ENCODE assay signal across 8 cellular contexts in the genomic region with DNA sequence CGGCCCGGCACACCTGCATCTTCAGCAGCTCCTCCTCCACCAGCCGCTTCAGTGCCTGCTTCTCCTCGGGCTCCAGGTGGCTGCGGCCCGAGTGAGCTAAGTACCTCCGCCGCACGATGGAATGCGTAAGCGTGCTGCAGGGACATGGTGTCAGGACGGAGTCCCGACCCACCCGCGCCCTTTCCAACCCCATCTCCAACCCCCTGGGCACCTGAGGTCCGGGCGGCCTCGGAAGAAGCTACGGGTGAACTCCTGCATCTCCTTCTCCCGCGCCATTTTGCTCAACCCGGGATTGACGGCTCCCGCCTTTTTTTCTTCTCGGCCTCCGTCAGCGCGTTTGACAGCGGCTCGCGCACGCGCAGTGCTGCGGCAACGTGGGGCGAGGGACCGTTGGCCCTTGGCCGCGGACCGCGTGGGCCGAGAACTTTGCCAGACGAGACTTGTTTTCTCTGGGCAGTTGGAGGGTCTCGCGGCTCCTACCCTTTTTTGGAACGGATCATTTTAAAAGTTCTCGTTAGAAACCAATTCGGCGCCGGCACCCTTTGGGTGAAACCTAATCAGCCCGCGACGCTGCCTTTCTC. TPM values are rescaled to one million over a fixed set of nuclear protein-coding genes. Genes with fewer than 3 reads are reported as not detected.
DNase-seq lines count a peak whose midpoint lies in the region; TF ChIP-seq lines count a peak whose summit lies in the region.

A gene with protein sequence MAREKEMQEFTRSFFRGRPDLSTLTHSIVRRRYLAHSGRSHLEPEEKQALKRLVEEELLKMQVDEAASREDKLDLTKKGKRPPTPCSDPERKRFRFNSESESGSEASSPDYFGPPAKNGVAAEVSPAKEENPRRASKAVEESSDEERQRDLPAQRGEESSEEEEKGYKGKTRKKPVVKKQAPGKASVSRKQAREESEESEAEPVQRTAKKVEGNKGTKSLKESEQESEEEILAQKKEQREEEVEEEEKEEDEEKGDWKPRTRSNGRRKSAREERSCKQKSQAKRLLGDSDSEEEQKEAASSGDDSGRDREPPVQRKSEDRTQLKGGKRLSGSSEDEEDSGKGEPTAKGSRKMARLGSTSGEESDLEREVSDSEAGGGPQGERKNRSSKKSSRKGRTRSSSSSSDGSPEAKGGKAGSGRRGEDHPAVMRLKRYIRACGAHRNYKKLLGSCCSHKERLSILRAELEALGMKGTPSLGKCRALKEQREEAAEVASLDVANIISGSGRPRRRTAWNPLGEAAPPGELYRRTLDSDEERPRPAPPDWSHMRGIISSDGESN (minus strand): TSS at position 288 of the 581 bp plus-strand sequence. CDS start 12 bp downstream, at position 276.

- DNase-seq in GM04504 (ENCODE audit: low read depth) (peak; percentile 46), NAMALWA (ENCODE audit: low spot score) (peak; percentile 95), SK-N-SH (peak; percentile 94), germinal center (ENCODE audit: low spot score) (peak; percentile 94), occipital lobe (lab: John Stamatoyannopoulos, UW) (peak; percentile 68), suprapubic skin (ENCODE audit: low spot score in 2 of 2) (peak; percentile 92)
- DNase-seq in activated naive CD4-positive, alpha-beta T cell treated with anti-CD3 and anti-CD28 coated beads for 36 hours: peak; percentile 92

- under 1% methylated on average over 47 of the region's 53 CpGs for WGBS in SK-N-SH (ENCODE audit: low lambda C conversion rate)
- under 1% methylated on average over 52 of the region's 53 CpGs for WGBS in suprapubic skin

- H3K79me2 ChIP-seq in SK-N-SH (ENCODE audit: insufficient read depth): peaks cover 19% of the 10 kb centered on the region; the same call in 1 of the 2 replicates

- POLR2A ChIA-PET in HEK293 (lab: Yijun Ruan, JAX) (interaction anchor here (0.6 to 4.0 kb wide), 26 partner anchors 9 to 189 kb away, joined by 3 to 42 read pairs (median 4); partner anchors contain the start of genes ALDOA, ASPHD1, DOC2A and KCTD13), SK-N-SH (lab: Yijun Ruan, JAX) (interaction anchor here (0.6 to 1.3 kb wide), 6 partner anchors 19 to 97 kb away, joined by 3 to 4 read pairs (median 4); partner anchors contain the start of genes SEZ6L2, TAOK2 and TMEM219)

- H3K4me3 Mint-ChIP-seq in activated naive CD4-positive, alpha-beta T cell treated with anti-CD3 and anti-CD28 coated beads for 36 hours: peak within 1 kb of the TSS; percentile 98

- H3K27me3 ChIP-seq in SK-N-SH (ENCODE audit: insufficient read depth) (no peaks in the 10 kb centered on the region), suprapubic skin (no peaks in the 10 kb centered on the region)

- CTCF ChIA-PET in HEK293 (lab: Yijun Ruan, JAX) (interaction anchor here (0.6 to 2.1 kb wide), 7 partner anchors 11 to 958 kb away, joined by 3 to 12 read pairs (median 6); no protein-coding TSS in a partner anchor), SK-N-SH (lab: Yijun Ruan, JAX) (interaction anchor here (1.2 to 2.8 kb wide), 3 partner anchors 10 to 205 kb away, joined by 4 to 11 read pairs (median 11); partner anchors contain the start of genes KIF22 and TLCD3B)
- CTCF ChIA-PET in activated naive CD4-positive, alpha-beta T cell treated with anti-CD3 and anti-CD28 coated beads for 36 hours (lab: Charles Lee): interaction anchor here (1.2 kb wide), 1 partner anchor 293 kb away, joined by 3 read pairs; no protein-coding TSS in a partner anchor

- peaks cover 8 to 78% of the 10 kb centered on the region in 2 experiments for H3K36me3 ChIP-seq in HEK293 (ENCODE audit: control insufficient read depth in 2 of 2, insufficient read depth in 1 of 2, low read length in 2 of 2)
- H3K36me3 ChIP-seq in SK-N-SH (replicated peaks in 1 of 2; ENCODE audit: control insufficient read depth in 1 of 2, insufficient read depth in 2 of 2, low read length in 1 of 2): peaks cover 5 to 34% of the 10 kb centered on the region in 2 experiments
- H3K36me3 ChIP-seq in suprapubic skin: peaks cover 52% of the 10 kb centered on the region

- peak within 1 kb of the TSS; percentile 99 for H3K4me2 ChIP-seq in SK-N-SH

- no peak for TF ChIP-seq POLR2A in suprapubic skin (IDR thresholded peaks at IDR 0.05)

- H3K9me3 ChIP-seq in HEK293 (ENCODE audit: control insufficient read depth, insufficient read depth, low read depth, low read length) (no peaks in the 10 kb centered on the region), SK-N-SH (no peaks in the 10 kb centered on the region), suprapubic skin (no peaks in the 10 kb centered on the region)

- peak within 1 kb of the TSS; percentile 97 for H2AFZ ChIP-seq in SK-N-SH (ENCODE audit: low read depth)

- no peaks in the 10 kb centered on the region; the same call in 1 of the 2 replicates for H3K4me1 ChIP-seq in HEK293 (ENCODE audit: control insufficient read depth, insufficient read depth, low read length)
- peaks cover 0 to 14% of the 10 kb centered on the region in 2 experiments; a peak in 1 of 4 replicates for H3K4me1 ChIP-seq in SK-N-SH (ENCODE audit: control insufficient read depth in 1 of 2, insufficient read depth in 2 of 2, low read depth in 1 of 2, low read length in 1 of 2)
- peaks cover 29% of the 10 kb centered on the region for H3K4me1 ChIP-seq in suprapubic skin

- peaks cover 10% of the 10 kb centered on the region for H3F3A ChIP-seq in SK-N-SH (replicated peaks; ENCODE audit: insufficient read depth)

- peak within 1 kb of the TSS; percentile 93 for H3K4me3 ChIP-seq in HEK293 (ENCODE audit: low read depth, low read length)
- peak within 1 kb of the TSS; percentile 87 to 92 for H3K4me3 ChIP-seq in SK-N-SH (ENCODE audit: low read depth in 2 of 2, low read length in 1 of 2)
- peak within 1 kb of the TSS; percentile 80 for H3K4me3 ChIP-seq in suprapubic skin

- H3K9ac ChIP-seq in SK-N-SH: peak within 1 kb of the TSS; percentile 90

- peak within 1 kb of the TSS; percentile 98 for H3K27ac Mint-ChIP-seq in activated naive CD4-positive, alpha-beta T cell treated with anti-CD3 and anti-CD28 coated beads for 36 hours

- TF ChIP-seq CTCF in HEK293 (tag by site-specific recombination; IDR thresholded peaks at IDR 0.05) (no peak), SK-N-SH (IDR thresholded peaks at IDR 0.05) (no peak), suprapubic skin (IDR thresholded peaks at IDR 0.05) (no peak)

- no peak for TF ChIP-seq RAD21 in SK-N-SH (IDR thresholded peaks at IDR 0.05; ENCODE audit: low read length)

- peaks cover 32% of the 10 kb centered on the region for H3K4me1 Mint-ChIP-seq in activated naive CD4-positive, alpha-beta T cell treated with anti-CD3 and anti-CD28 coated beads for 36 hours (ENCODE audit: low read depth)

- H3K36me3 Mint-ChIP-seq in activated naive CD4-positive, alpha-beta T cell treated with anti-CD3 and anti-CD28 coated beads for 36 hours (ENCODE audit: low read depth): peaks cover 41% of the 10 kb centered on the region

- H3K9me3 Mint-ChIP-seq in activated naive CD4-positive, alpha-beta T cell treated with anti-CD3 and anti-CD28 coated beads for 36 hours: no peaks in the 10 kb centered on the region

- no peaks in the 10 kb centered on the region for H4K20me1 ChIP-seq in SK-N-SH (ENCODE audit: insufficient read depth)

- peak within 1 kb of the TSS; percentile 91 for H3K27ac ChIP-seq in HEK293 (ENCODE audit: extremely low read depth, low read depth, low read length)
- peak within 1 kb of the TSS; percentile 94 for H3K27ac ChIP-seq in SK-N-SH (ENCODE audit: low read depth in 2 of 2, low read length in 1 of 2)
- peak within 1 kb of the TSS; percentile 96 for H3K27ac ChIP-seq in suprapubic skin

- no peaks in the 10 kb centered on the region for H3K9me2 ChIP-seq in SK-N-SH

- no peak for TF ChIP-seq EP300 in SK-N-SH (IDR thresholded peaks at IDR 0.05; ENCODE audit: borderline replicate concordance in 1 of 2, low read depth in 1 of 2, low read length in 1 of 2)
- TF ChIP-seq EP300 in suprapubic skin (IDR thresholded peaks at IDR 0.05): no peak

- H3K27me3 Mint-ChIP-seq in activated naive CD4-positive, alpha-beta T cell treated with anti-CD3 and anti-CD28 coated beads for 36 hours (ENCODE audit: low read depth): no peaks in the 10 kb centered on the region

- intact Hi-C loops in activated naive CD4-positive, alpha-beta T cell treated with anti-CD3 and anti-CD28 coated beads for 36 hours (cut with micrococcal nuclease): loop anchor here (1.0 kb wide), 5 partner anchors 22 to 190 kb away; partner anchors contain the start of genes ALDOA, CDIPT, KCTD13 and TAOK2

TF ChIP-seq in HEK293, 187 proteins besides CTCF, POLR2A, EP300 and RAD21 (continues in another document):
- TF ChIP-seq KLF7 (tag by site-specific recombination; IDR thresholded peaks at IDR 0.05; ENCODE audit: borderline replicate concordance) (peak; percentile 71; the same call in 1 of the 2 replicates), BCL6B (tag by site-specific recombination; IDR thresholded peaks at IDR 0.05) (0 out of 2 replicates have a peak, but pooled peaks have one; percentile 14)

TF ChIP-seq in SK-N-SH, 30 proteins besides CTCF, POLR2A, EP300 and RAD21 (continues in another document):
- no peak for TF ChIP-seq YY1 (IDR thresholded peaks at IDR 0.05; ENCODE audit: low read depth)
- TF ChIP-seq GABPA (IDR thresholded peaks at IDR 0.05; ENCODE audit: low read depth): 0 out of 2 replicates have a peak, but pooled peaks have one; percentile 30
- TF ChIP-seq FOXM1 (IDR thresholded peaks at IDR 0.05; ENCODE audit: low read depth): no peak
- TF ChIP-seq NFIC (IDR thresholded peaks at IDR 0.05; ENCODE audit: borderline replicate concordance): no peak
- peak; percentile 85 for TF ChIP-seq SIN3A (IDR thresholded peaks at IDR 0.05; ENCODE audit: borderline replicate concordance, low read depth, low read length)
- no peak for TF ChIP-seq MEF2A (IDR thresholded peaks at IDR 0.05; ENCODE audit: borderline replicate concordance, low read depth)
- no peak; the same call in 1 of the 2 replicates for TF ChIP-seq POLR2AphosphoS5 (IDR thresholded peaks at IDR 0.05; ENCODE audit: low read depth, low read length)
- no peak for TF ChIP-seq FOSL2 (IDR thresholded peaks at IDR 0.05; ENCODE audit: borderline replicate concordance, low read depth)
- no peak for TF ChIP-seq TEAD4 (IDR thresholded peaks at IDR 0.05; ENCODE audit: borderline replicate concordance, insufficient read depth)

RNA-seq across cellular contexts. Expression of the gene that starts here (rescaled TPM):
- 15.4 and 18.9 TPM in 2 replicates for polyA plus RNA-seq in SK-N-SH (2012; rRNA removed)
- polyA plus RNA-seq in SK-N-SH (2012; cell fraction: cytosol; rRNA removed): 10.2 and 14.3 TPM in 2 replicates
- 10.6 and 15.2 TPM in 2 replicates for polyA plus RNA-seq in SK-N-SH (2012; cell fraction: nucleus; rRNA removed)
- total RNA-seq in activated naive CD4-positive, alpha-beta T cell treated with anti-CD3 and anti-CD28 coated beads for 36 hours: 10 to 100 TPM; 40.8 to 43.9 TPM
- total RNA-seq in occipital lobe (13.1 TPM), suprapubic skin (10 to 100 TPM; 14.6 to 29.3 (median 21.7) TPM)

Comparison
In these comparisons a context has a peak if more than half of its experiments do, and no peak if none do; other contexts are left out.
1. Peak in every context shown above with its lines: DNase-seq, H3K4me3 ChIP-seq and H3K27ac ChIP-seq.